ENCODE assay signal across 9 cellular contexts in the genomic region with DNA sequence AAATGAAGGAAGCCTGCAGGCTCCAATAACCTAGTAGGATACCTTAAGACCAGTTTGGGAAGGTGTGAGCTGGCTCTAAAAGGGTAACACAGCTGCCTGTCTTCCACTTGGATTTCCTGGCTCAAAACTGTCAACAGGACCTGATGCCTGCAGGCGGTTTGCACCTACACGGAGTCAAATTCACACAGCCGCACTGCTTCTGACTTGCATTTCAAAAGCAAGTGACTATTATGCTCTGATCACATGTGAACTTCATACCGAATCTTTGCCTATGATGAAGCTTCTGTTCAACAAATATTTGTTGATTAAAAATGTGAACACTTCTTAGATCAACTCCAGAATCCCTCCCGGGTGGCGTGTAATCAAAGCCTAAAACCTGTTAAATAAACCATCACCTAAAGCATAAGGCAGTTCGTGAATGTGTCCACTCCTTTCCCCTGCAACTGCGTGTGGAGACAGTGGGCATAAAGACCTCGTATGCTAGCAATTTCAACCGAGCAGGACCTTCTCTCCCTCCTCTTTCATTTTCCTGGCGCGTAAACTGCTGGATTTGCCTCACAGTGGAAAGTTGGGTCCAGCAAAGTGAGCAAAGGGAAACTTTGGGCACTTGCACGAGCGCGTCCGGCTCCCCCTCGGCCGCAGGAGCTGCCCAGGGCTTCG. TPM values are rescaled to one million over a fixed set of nuclear protein-coding genes. Genes with fewer than 3 reads are reported as not detected.
A peak's percentile ranks its signal among the peaks of the same experiment; 100 is the strongest.
DNase-seq lines count a peak whose midpoint lies in the region; ATAC-seq and TF ChIP-seq lines count a peak whose summit lies in the region.
"Had no signal": no experiment of that assay in that cellular context is flagged by ENCODE, and none has a peak within 500 bp of the region (broad histone marks: within the 10 kb centered on the region; RNA-seq: fewer than 3 reads in every experiment).

No MANE protein-coding gene starts in this region.

- H3K27me3 Mint-ChIP-seq in T-helper 2 cell treated with Interferon-gamma antibody and Interleukin-4, amounts not matched to agents 5 μg/mL and 100 μg/mL, for 36 hours (ENCODE audit: low read depth), result peaks cover 74% of the 10 kb centered on the region
- H3K27me3 Mint-ChIP-seq in activated T-helper 17 cell treated with anti-CD3 and anti-CD28 coated beads, Interleukin-2, amount 50 U/mL, for 72 hours, result peaks cover 49% of the 10 kb centered on the region

- H3K4me3 Mint-ChIP-seq in T-helper 2 cell treated with Interferon-gamma antibody and Interleukin-4, amounts not matched to agents 5 μg/mL and 100 μg/mL, for 36 hours, result peak overlapping the region; percentile 57
- peak overlapping the region; percentile 67 for H3K4me3 Mint-ChIP-seq in activated T-helper 17 cell treated with anti-CD3 and anti-CD28 coated beads, Interleukin-2, amount 50 U/mL, for 72 hours

- H3K4me1 Mint-ChIP-seq in T-helper 2 cell treated with Interferon-gamma antibody and Interleukin-4, amounts not matched to agents 5 μg/mL and 100 μg/mL, for 36 hours (ENCODE audit: low read depth), result peaks cover 5% of the 10 kb centered on the region
- H3K4me1 Mint-ChIP-seq in activated T-helper 17 cell treated with anti-CD3 and anti-CD28 coated beads, Interleukin-2, amount 50 U/mL, for 72 hours, result peaks cover 4% of the 10 kb centered on the region

- H3K36me3 ChIP-seq in testis (ENCODE audit: low read depth, missing control alignments), result no peaks in the 10 kb centered on the region
- H3K36me3 ChIP-seq: BLaER1 had no signal

- DNase-seq in T-helper 2 cell treated with Interferon-gamma antibody and Interleukin-4, amounts not matched to agents 5 μg/mL and 100 μg/mL, for 36 hours (ENCODE audit: low spot score), result no peak
- no peak for DNase-seq in T-helper 2 cell
- peak; percentile 53 for DNase-seq in left kidney (ENCODE audit: low read depth, low spot score)
- no peak for DNase-seq in testis
- DNase-seq in GF-D8 (lab: John Stamatoyannopoulos, UW), result no peak
- DNase-seq in stimulated activated CD4-positive, alpha-beta T cell treated with anti-CD3 and anti-CD28 coated beads, Interleukin-4, amount 100 ng/mL, for 4 hours, result no peak
- no peak for DNase-seq in GDM1 (lab: John Stamatoyannopoulos, UW)

- no peak for TF ChIP-seq CTCF in testis (IDR thresholded peaks at IDR 0.05)

- intact Hi-C loops in testis (cut with DNase I; ENCODE audit: low total_unique reads), result no loop called here

- H3K9me3 ChIP-seq in testis, result no peaks in the 10 kb centered on the region

- no peak overlapping the region for H3K27ac Mint-ChIP-seq in T-helper 2 cell treated with Interferon-gamma antibody and Interleukin-4, amounts not matched to agents 5 μg/mL and 100 μg/mL, for 36 hours
- no peak overlapping the region for H3K27ac Mint-ChIP-seq in activated T-helper 17 cell treated with anti-CD3 and anti-CD28 coated beads, Interleukin-2, amount 50 U/mL, for 72 hours

- no peaks in the 10 kb centered on the region for H3K27me3 ChIP-seq in testis
- H3K27me3 ChIP-seq: BLaER1 had no signal

- WGBS in testis, 2 donors, result 11 to 16% methylated on average over 12 to 19 of the region's 19 CpGs

- ATAC-seq in activated T-helper 17 cell treated with anti-CD3 and anti-CD28 coated beads, Interleukin-2, amount 50 U/mL, for 72 hours (replicated peaks), result no peak

- no peaks in the 10 kb centered on the region for H3K36me3 Mint-ChIP-seq in T-helper 2 cell treated with Interferon-gamma antibody and Interleukin-4, amounts not matched to agents 5 μg/mL and 100 μg/mL, for 36 hours (ENCODE audit: low read depth)
- H3K36me3 Mint-ChIP-seq in activated T-helper 17 cell treated with anti-CD3 and anti-CD28 coated beads, Interleukin-2, amount 50 U/mL, for 72 hours (ENCODE audit: low read depth), result no peaks in the 10 kb centered on the region

- no peak for TF ChIP-seq POLR2A in testis (IDR thresholded peaks at IDR 0.05)

- H3K9me3 Mint-ChIP-seq in T-helper 2 cell treated with Interferon-gamma antibody and Interleukin-4, amounts not matched to agents 5 μg/mL and 100 μg/mL, for 36 hours, result no peaks in the 10 kb centered on the region
- no peaks in the 10 kb centered on the region for H3K9me3 Mint-ChIP-seq in activated T-helper 17 cell treated with anti-CD3 and anti-CD28 coated beads, Interleukin-2, amount 50 U/mL, for 72 hours

- peaks cover 6% of the 10 kb centered on the region for H3K4me1 ChIP-seq in testis
- H3K4me1 ChIP-seq: BLaER1 had no signal

- peak overlapping the region; percentile 70 to 84 for H3K27ac ChIP-seq in testis
- H3K27ac ChIP-seq: BLaER1 had no signal

- H3K4me3 ChIP-seq in testis, result peak overlapping the region; percentile 53 to 69
- H3K4me3 ChIP-seq: BLaER1 had no signal

RNA-seq across cellular contexts. Expression of gene CRACDL, which starts 0.8 kb away (rescaled TPM):
- under 1 TPM; 0.13 to 0.16 TPM for total RNA-seq in activated T-helper 17 cell treated with anti-CD3 and anti-CD28 coated beads, Interleukin-2, amount 50 U/mL, for 72 hours
- 10 to 100 TPM; 29.1 to 30.4 TPM for total RNA-seq in testis
- polyA plus RNA-seq in testis (ENCODE audit: insufficient read depth, low read depth, low replicate concordance), result 8.4 TPM

Comparison
In these comparisons a context has a peak if more than half of its experiments do, and no peak if none do; other contexts are left out.
1. RNA of gene CRACDL, which starts 0.8 kb away (total RNA-seq): 29.1 to 30.4 TPM in testis; 0.13 to 0.16 TPM in activated T-helper 17 cell treated with anti-CD3 and anti-CD28 coated beads, Interleukin-2, amount 50 U/mL, for 72 hours; every median in the first group is over 10 times any median in the second.